In the genomic region with DNA sequence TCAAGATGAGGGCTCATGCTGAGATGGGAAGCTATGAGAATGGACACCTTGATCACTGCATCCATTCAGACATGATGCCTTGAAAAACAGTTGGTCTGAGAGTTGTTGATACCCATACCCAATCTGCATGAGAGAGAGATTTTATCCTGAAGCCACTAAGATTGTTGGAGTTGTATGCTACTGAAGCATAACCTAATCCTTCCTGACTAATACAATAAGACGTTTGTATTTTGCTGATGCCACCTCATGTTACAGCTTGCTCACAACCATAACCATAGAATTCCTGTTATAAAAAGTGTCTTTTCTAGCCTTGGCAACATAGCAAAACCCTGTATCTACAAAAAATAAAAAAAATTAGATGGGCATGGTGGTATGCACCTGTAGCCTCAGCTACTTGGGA, we compare ENCODE assay signal across 1 cellular context.
TF ChIP-seq lines count a peak whose summit lies in the region.

No MANE protein-coding gene starts in this region.

TF ChIP-seq in HepG2, 621 proteins besides CTCF, POLR2A, EP300 and RAD21:
- TF ChIP-seq HNRNPUL1 (IDR thresholded peaks at IDR 0.05; ENCODE audit: low read depth, low read length): no peak
- no peak for TF ChIP-seq ZNF17 (CRISPR knock-in tag; IDR thresholded peaks at IDR 0.05)
- no peak for TF ChIP-seq KAT8 (CRISPR knock-in tag; IDR thresholded peaks at IDR 0.05)
- no peak for TF ChIP-seq JUNB (CRISPR knock-in tag; IDR thresholded peaks at IDR 0.05; ENCODE audit: borderline replicate concordance)
- no peak for TF ChIP-seq HMGXB4 (CRISPR knock-in tag; IDR thresholded peaks at IDR 0.05; ENCODE audit: borderline replicate concordance in 1 of 2, low read depth in 1 of 2)
- TF ChIP-seq SP5 (CRISPR knock-in tag; IDR thresholded peaks at IDR 0.05; ENCODE audit: borderline replicate concordance, low read depth): no peak
- no peak for TF ChIP-seq MYC (CRISPR knock-in tag; IDR thresholded peaks at IDR 0.05; ENCODE audit: borderline replicate concordance)
- TF ChIP-seq ETV5 (CRISPR knock-in tag; IDR thresholded peaks at IDR 0.05; ENCODE audit: borderline replicate concordance): no peak
- no peak for TF ChIP-seq MIER2 (CRISPR knock-in tag; IDR thresholded peaks at IDR 0.05)
- TF ChIP-seq ZNF883 (CRISPR knock-in tag; IDR thresholded peaks at IDR 0.05; ENCODE audit: not compliant biosample characterization): no peak
- no peak for TF ChIP-seq DNMT1 (CRISPR knock-in tag; IDR thresholded peaks at IDR 0.05)
- no peak for TF ChIP-seq ZNF256 (CRISPR knock-in tag; conservative IDR thresholded peaks at IDR 0.05)
- TF ChIP-seq, protein P1, sequence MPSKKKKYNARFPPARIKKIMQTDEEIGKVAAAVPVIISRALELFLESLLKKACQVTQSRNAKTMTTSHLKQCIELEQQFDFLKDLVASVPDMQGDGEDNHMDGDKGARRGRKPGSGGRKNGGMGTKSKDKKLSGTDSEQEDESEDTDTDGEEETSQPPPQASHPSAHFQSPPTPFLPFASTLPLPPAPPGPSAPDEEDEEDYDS (CRISPR knock-in tag; IDR thresholded peaks at IDR 0.05): no peak
- no peak for TF ChIP-seq ZNF709 (CRISPR knock-in tag; IDR thresholded peaks at IDR 0.05)
- no peak for TF ChIP-seq MAZ (IDR thresholded peaks at IDR 0.05; ENCODE audit: borderline replicate concordance, low read depth, low read length)
- no peak for TF ChIP-seq MAZ (CRISPR knock-in tag; IDR thresholded peaks at IDR 0.05; ENCODE audit: low read depth)
